1 cellular context compared by ENCODE assay signal in the genomic region with DNA sequence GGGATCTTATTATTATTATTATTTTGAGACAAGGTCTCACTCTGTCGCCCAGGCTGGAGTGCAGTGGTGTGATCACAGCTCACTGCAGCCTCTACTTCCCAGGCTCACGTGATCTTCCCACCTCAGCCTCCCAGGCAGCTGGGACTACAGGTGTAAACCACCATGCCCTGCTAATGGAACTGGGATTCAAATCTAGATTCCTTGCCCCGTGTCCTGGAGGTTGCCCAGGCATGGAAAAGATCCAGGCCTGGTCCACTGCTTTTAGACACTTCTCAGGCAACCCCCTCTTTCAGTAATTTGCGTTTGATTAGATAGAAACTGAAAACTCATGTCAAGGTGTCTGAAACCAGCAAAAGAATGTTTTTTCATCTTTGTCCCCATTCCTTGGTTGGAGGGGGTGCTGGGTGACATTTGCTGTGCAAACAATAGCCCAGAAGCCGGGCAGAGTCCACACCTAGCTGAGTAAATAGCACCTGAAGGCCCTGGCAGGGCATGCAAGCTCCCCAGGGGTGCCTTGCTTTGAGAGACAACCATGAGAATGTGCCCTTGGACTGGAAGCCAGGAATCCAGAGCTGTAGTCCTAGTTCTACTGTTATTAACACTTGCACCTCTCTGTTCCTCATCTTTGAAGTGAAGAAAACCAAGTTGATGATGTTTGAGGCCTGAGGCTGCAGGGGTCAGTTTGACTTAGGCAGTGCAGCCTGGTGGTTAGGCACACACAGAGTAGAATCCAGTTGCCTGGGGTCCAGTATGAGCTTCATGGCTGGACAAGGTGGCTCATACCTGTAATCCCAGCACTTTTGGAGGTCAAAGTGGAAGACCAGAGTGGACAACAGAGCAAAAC.
TF ChIP-seq lines count a peak whose summit lies in the region.

No MANE protein-coding gene starts in this region.

TF ChIP-seq in WTC11, 78 proteins besides CTCF, POLR2A, EP300 and RAD21 (continued from another document):
- TF ChIP-seq, protein P1, sequence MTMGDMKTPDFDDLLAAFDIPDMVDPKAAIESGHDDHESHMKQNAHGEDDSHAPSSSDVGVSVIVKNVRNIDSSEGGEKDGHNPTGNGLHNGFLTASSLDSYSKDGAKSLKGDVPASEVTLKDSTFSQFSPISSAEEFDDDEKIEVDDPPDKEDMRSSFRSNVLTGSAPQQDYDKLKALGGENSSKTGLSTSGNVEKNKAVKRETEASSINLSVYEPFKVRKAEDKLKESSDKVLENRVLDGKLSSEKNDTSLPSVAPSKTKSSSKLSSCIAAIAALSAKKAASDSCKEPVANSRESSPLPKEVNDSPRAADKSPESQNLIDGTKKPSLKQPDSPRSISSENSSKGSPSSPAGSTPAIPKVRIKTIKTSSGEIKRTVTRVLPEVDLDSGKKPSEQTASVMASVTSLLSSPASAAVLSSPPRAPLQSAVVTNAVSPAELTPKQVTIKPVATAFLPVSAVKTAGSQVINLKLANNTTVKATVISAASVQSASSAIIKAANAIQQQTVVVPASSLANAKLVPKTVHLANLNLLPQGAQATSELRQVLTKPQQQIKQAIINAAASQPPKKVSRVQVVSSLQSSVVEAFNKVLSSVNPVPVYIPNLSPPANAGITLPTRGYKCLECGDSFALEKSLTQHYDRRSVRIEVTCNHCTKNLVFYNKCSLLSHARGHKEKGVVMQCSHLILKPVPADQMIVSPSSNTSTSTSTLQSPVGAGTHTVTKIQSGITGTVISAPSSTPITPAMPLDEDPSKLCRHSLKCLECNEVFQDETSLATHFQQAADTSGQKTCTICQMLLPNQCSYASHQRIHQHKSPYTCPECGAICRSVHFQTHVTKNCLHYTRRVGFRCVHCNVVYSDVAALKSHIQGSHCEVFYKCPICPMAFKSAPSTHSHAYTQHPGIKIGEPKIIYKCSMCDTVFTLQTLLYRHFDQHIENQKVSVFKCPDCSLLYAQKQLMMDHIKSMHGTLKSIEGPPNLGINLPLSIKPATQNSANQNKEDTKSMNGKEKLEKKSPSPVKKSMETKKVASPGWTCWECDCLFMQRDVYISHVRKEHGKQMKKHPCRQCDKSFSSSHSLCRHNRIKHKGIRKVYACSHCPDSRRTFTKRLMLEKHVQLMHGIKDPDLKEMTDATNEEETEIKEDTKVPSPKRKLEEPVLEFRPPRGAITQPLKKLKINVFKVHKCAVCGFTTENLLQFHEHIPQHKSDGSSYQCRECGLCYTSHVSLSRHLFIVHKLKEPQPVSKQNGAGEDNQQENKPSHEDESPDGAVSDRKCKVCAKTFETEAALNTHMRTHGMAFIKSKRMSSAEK (CRISPR knock-in tag; IDR thresholded peaks at IDR 0.05; ENCODE audit: borderline replicate concordance): no peak
- TF ChIP-seq SOX15 (CRISPR knock-in tag; IDR thresholded peaks at IDR 0.05): no peak
TF ChIP-seq in WTC11: peak in this region for 0.
